8 cellular contexts compared by ENCODE assay signal in genomic region chr9:88535932-88536324, GRCh38. TPM values are rescaled to one million over a fixed set of nuclear protein-coding genes. Genes with fewer than 3 reads are reported as not detected.
DNase-seq lines count a peak whose midpoint lies in the region; ATAC-seq, FAIRE-seq and TF ChIP-seq lines count a peak whose summit lies in the region.

No MANE protein-coding gene starts in this region.

- peak overlapping the region in 1 of 2 experiments; percentile 35 for H2BK12ac ChIP-seq in mesenchymal stem cell (ENCODE audit: low read length in 2 of 2)

- H3K36me3 ChIP-seq in liver (ENCODE audit: control insufficient read depth in 4 of 4, insufficient read depth in 3 of 4, low read depth in 1 of 4, low read length in 3 of 4) (peaks cover 0 to 2% (median 0%) of the 10 kb centered on the region in 4 donors), HepG2 (replicated peaks in 1 of 2; ENCODE audit: control insufficient read depth in 1 of 2, insufficient read depth in 2 of 2, low read length in 2 of 2) (no peaks in the 10 kb centered on the region), mesenchymal stem cell (ENCODE audit: control insufficient read depth in 1 of 2, insufficient read depth in 2 of 2, low read depth in 1 of 2, low read length in 2 of 2) (peaks cover 0 to 10% of the 10 kb centered on the region in 2 experiments), vagina (no peaks in the 10 kb centered on the region)

- no peak overlapping the region for H2BK5ac ChIP-seq in mesenchymal stem cell (ENCODE audit: low read depth, low read length, poor library complexity, severe bottlenecking)

- TF ChIP-seq EP300 in HepG2 (IDR thresholded peaks at IDR 0.05; ENCODE audit: low read depth in 2 of 2, low read length in 2 of 2) (no peak), HepG2 (CRISPR knock-in tag; IDR thresholded peaks at IDR 0.05; ENCODE audit: borderline replicate concordance) (no peak)

- peaks cover 15% of the 10 kb centered on the region for H3K79me1 ChIP-seq in mesenchymal stem cell (replicated peaks; ENCODE audit: low read length, poor library complexity, severe bottlenecking)

- H3K9me3 ChIP-seq in liver (ENCODE audit: control insufficient read depth in 4 of 4, low read length in 3 of 4) = no peaks in the 10 kb centered on the region
- no peaks in the 10 kb centered on the region for H3K9me3 ChIP-seq in HepG2 (ENCODE audit: low read length)
- no peaks in the 10 kb centered on the region for H3K9me3 ChIP-seq in mesenchymal stem cell (ENCODE audit: control insufficient read depth, low read length)
- H3K9me3 ChIP-seq in vagina = no peaks in the 10 kb centered on the region

- H4K8ac ChIP-seq in mesenchymal stem cell (ENCODE audit: low read length) = peak overlapping the region; percentile 67

- H2BK15ac ChIP-seq in mesenchymal stem cell (ENCODE audit: low read depth, poor library complexity, severe bottlenecking) = peak overlapping the region; percentile 60

- TF ChIP-seq CTCF in liver (IDR thresholded peaks at IDR 0.05; ENCODE audit: low read depth, low read length, missing input control) (no peak), HepG2 (CRISPR knock-in tag; IDR thresholded peaks at IDR 0.05) (no peak), dorsolateral prefrontal cortex (IDR thresholded peaks at IDR 0.05 in 54 of 56, conservative IDR thresholded peaks at IDR 0.05 in 2 of 56; ENCODE audit: low read depth in 1 of 56, partially characterized antibody in 56 of 56) (no peak), vagina (IDR thresholded peaks at IDR 0.05) (no peak)

- H3K9ac ChIP-seq in liver (ENCODE audit: low read depth in 1 of 2, low read length in 2 of 2) (no peak overlapping the region), HepG2 (ENCODE audit: insufficient read depth, low read depth, low read length) (no peak overlapping the region), mesenchymal stem cell (ENCODE audit: low read length) (peak overlapping the region; percentile 32)

- H3K4me3 ChIP-seq in liver (ENCODE audit: low read depth in 1 of 3, low read length in 3 of 3) = peak overlapping the region in 1 of 3 donors; percentile 42
- H3K4me3 ChIP-seq in HepG2 (replicated peaks in 1 of 3; ENCODE audit: insufficient read depth in 1 of 3, low read depth in 2 of 3, low read length in 3 of 3) = no peak overlapping the region
- H3K4me3 ChIP-seq in dorsolateral prefrontal cortex = peak overlapping the region in 31 of 59 donors; percentile 26 to 68 (median 58)
- peak overlapping the region; percentile 70 to 77 for H3K4me3 ChIP-seq in mesenchymal stem cell (ENCODE audit: insufficient read depth in 1 of 2, low read depth in 1 of 2, low read length in 2 of 2)
- H3K4me3 ChIP-seq in vagina = peak overlapping the region; percentile 57 to 71

- no peak overlapping the region for H3K4ac ChIP-seq in mesenchymal stem cell (ENCODE audit: low read depth in 1 of 2, low read length in 2 of 2)

- BruUV-seq in HepG2 (replicated peaks; lab: Mats Ljungman, UMichigan) = no TSS peak

- no peak for TF ChIP-seq RAD21 in liver (IDR thresholded peaks at IDR 0.05)
- no peak for TF ChIP-seq RAD21 in HepG2 (CRISPR knock-in tag; IDR thresholded peaks at IDR 0.05)

- H2AFZ ChIP-seq in HepG2 (ENCODE audit: low read length) (no peak overlapping the region), mesenchymal stem cell (ENCODE audit: low read depth, low read length) (no peak overlapping the region)

- H2AK5ac ChIP-seq in mesenchymal stem cell (ENCODE audit: low read length, severe bottlenecking) = no peak overlapping the region

- peaks cover 0 to 7% (median 6%) of the 10 kb centered on the region in 4 donors for H3K27me3 ChIP-seq in liver (ENCODE audit: control insufficient read depth in 4 of 4, insufficient read depth in 4 of 4, low read length in 3 of 4)
- peaks cover 1 to 14% of the 10 kb centered on the region in 2 experiments; a peak in 3 of 5 replicates for H3K27me3 ChIP-seq in HepG2 (ENCODE audit: control insufficient read depth in 1 of 2, insufficient read depth in 2 of 2, low read length in 2 of 2)
- H3K27me3 ChIP-seq in dorsolateral prefrontal cortex = peaks cover 0 to 18% (median 4%) of the 10 kb centered on the region in 45 donors
- peaks cover 0 to 6% of the 10 kb centered on the region in 2 experiments for H3K27me3 ChIP-seq in mesenchymal stem cell (ENCODE audit: control insufficient read depth in 1 of 2, insufficient read depth in 1 of 2, low read length in 2 of 2)
- no peaks in the 10 kb centered on the region for H3K27me3 ChIP-seq in vagina

- WGBS in liver = 19% methylated on average over 26 of the region's 26 CpGs
- WGBS in HepG2 (ENCODE audit: low lambda C conversion rate) = 38% methylated on average over 15 of the region's 26 CpGs
- 78% methylated on average over 24 of the region's 26 CpGs for WGBS in mesenchymal stem cell

- H4K20me1 ChIP-seq in HepG2 (ENCODE audit: insufficient read depth, low read length) = no peaks in the 10 kb centered on the region

- DNase-seq in HepG2 (ENCODE audit: low spot score) = no peak
- no peak for DNase-seq in dorsolateral prefrontal cortex
- peak; percentile 21 for DNase-seq in mesenchymal stem cell
- DNase-seq in vagina (ENCODE audit: extremely low spot score in 2 of 2) = no peak
- DNase-seq in NCI-H1930 (lab: John Stamatoyannopoulos, UW) = no peak

- in situ Hi-C loops in HepG2 (cut with HindIII; ENCODE audit: extremely low pct_ligation_motif_present, low pct_unique_long_range_greater_than_20kb) = no loop called here

- no peaks in the 10 kb centered on the region for H3K79me2 ChIP-seq in HepG2 (ENCODE audit: insufficient read depth, low read length)

- CTCF ChIA-PET in HepG2 (lab: Yijun Ruan, JAX; ENCODE audit: low intra/inter-chr PET ratio, low total read pairs) = no interaction called here

- no peak for FAIRE-seq in HepG2 (lab: Jason Lieb, UNC)

- H2BK120ac ChIP-seq in mesenchymal stem cell (ENCODE audit: low read depth, low read length) = no peak overlapping the region

- no peak overlapping the region for H3K23ac ChIP-seq in mesenchymal stem cell (ENCODE audit: low read length in 2 of 2)

- no peak overlapping the region for H3K14ac ChIP-seq in mesenchymal stem cell (ENCODE audit: low read length in 2 of 2)

- ATAC-seq in HepG2 (no peak), GM18873 (IDR thresholded peaks at IDR 0.05; ENCODE audit: low FRiP score, unreplicated experiment) (no peak), GM19324 (IDR thresholded peaks at IDR 0.05; ENCODE audit: low FRiP score, unreplicated experiment) (no peak)

- H4K91ac ChIP-seq in mesenchymal stem cell (ENCODE audit: low read length) = peak overlapping the region; percentile 43

- POLR2A ChIA-PET in HepG2 (lab: Yijun Ruan, JAX) = no interaction called here

- intact Hi-C loops in HepG2 (cut with micrococcal nuclease; ENCODE audit: unreplicated experiment) (no loop called here), dorsolateral prefrontal cortex (cut with DNase I) (no loop called here), vagina (cut with DNase I) (loop anchor here (2.0 kb wide), 1 partner anchor 147 kb away; the partner anchor contains the start of gene SPIN1)

- no peak overlapping the region for H3K4me2 ChIP-seq in HepG2 (ENCODE audit: low read depth, low read length)
- H3K4me2 ChIP-seq in mesenchymal stem cell (ENCODE audit: low read length, poor library complexity, severe bottlenecking) = peak overlapping the region; percentile 92

- TF ChIP-seq POLR2A in HepG2 (IDR thresholded peaks at IDR 0.05; ENCODE audit: insufficient read depth in 1 of 2, low read depth in 2 of 2, low read length in 2 of 2) (no peak), vagina (IDR thresholded peaks at IDR 0.05) (no peak)

- H3K27ac ChIP-seq in liver (ENCODE audit: low read depth in 1 of 2, low read length in 2 of 2) (peak overlapping the region; percentile 22 to 37), HepG2 (ENCODE audit: extremely low read length, insufficient read depth, low read length) (no peak overlapping the region), dorsolateral prefrontal cortex (peak overlapping the region in 6 of 59 donors; percentile 15 to 58 (median 29)), mesenchymal stem cell (ENCODE audit: low read length, poor library complexity, severe bottlenecking) (no peak overlapping the region), vagina (peak overlapping the region; percentile 91)

- peak overlapping the region; percentile 5 to 73 for H3K18ac ChIP-seq in mesenchymal stem cell (ENCODE audit: low read depth in 1 of 2, low read length in 2 of 2)

- peaks cover 8 to 20% (median 14%) of the 10 kb centered on the region in 4 donors for H3K4me1 ChIP-seq in liver (ENCODE audit: control insufficient read depth in 4 of 4, insufficient read depth in 4 of 4, low read length in 3 of 4)
- H3K4me1 ChIP-seq in HepG2 (ENCODE audit: insufficient read depth, low read length) = peaks cover 9% of the 10 kb centered on the region
- peaks cover 39% of the 10 kb centered on the region for H3K4me1 ChIP-seq in mesenchymal stem cell (ENCODE audit: control insufficient read depth, insufficient read depth, low read depth, low read length)
- peaks cover 47% of the 10 kb centered on the region for H3K4me1 ChIP-seq in vagina

RNA-seq across cellular contexts. Expression of gene NXNL2, which starts 0.9 kb away (rescaled TPM):
- total RNA-seq in liver (under 1 TPM in 1 of 2 donors, not detected in 1; 0.09 TPM), HepG2 (2016; rRNA removed; fragmentation: Illumina TruSeq; extraction: Trizol) (not detected in 2 replicates), dorsolateral prefrontal cortex (1 to 10 TPM in 60 of 120 experiments, under 1 TPM in 47, not detected in 13; 0.39 to 2.8 (median 1.1) TPM), vagina (2.5 TPM)
- polyA plus RNA-seq in liver (under 1 TPM in 1 of 2 donors, not detected in 1; 0.14 TPM), HepG2 (2011; rRNA removed) (not detected in 2 replicates)
- not detected in 2 replicates for total RNA-seq in HepG2 (2016; cell fraction: cytosol; rRNA removed; fragmentation: Illumina TruSeq; extraction: Trizol; ENCODE audit: low read depth)
- total RNA-seq in HepG2 (2016; cell fraction: insoluble cytoplasmic fraction; rRNA removed; fragmentation: Illumina TruSeq; extraction: Trizol) = not detected in 2 replicates
- not detected in 2 replicates for total RNA-seq in HepG2 (2016; cell fraction: membrane; rRNA removed; fragmentation: Illumina TruSeq; extraction: Trizol)
- not detected in 2 replicates for total RNA-seq in HepG2 (2016; cell fraction: nucleus; rRNA removed; fragmentation: Illumina TruSeq; extraction: Trizol)
- polyA plus RNA-seq in HepG2 (2011; cell fraction: cytosol; rRNA removed) = not detected in 2 replicates
- not detected in 2 replicates for polyA plus RNA-seq in HepG2 (2011; cell fraction: nucleus; rRNA removed)
- polyA plus RNA-seq in HepG2 (2012) = not detected in 2 replicates
- not detected in 2 replicates for polyA plus RNA-seq in HepG2 (2016; cell fraction: cytosol; fragmentation: Illumina TruSeq; extraction: Trizol; ENCODE audit: low read depth)
- polyA plus RNA-seq in HepG2 (2016; cell fraction: insoluble cytoplasmic fraction; fragmentation: Illumina TruSeq; extraction: Trizol; ENCODE audit: low read depth) = not detected in 2 replicates
- polyA plus RNA-seq in HepG2 (2016; cell fraction: membrane; fragmentation: Illumina TruSeq; extraction: Trizol; ENCODE audit: low read depth) = not detected in 2 replicates
- not detected in 2 replicates for polyA plus RNA-seq in HepG2 (2016; cell fraction: nucleus; fragmentation: Illumina TruSeq; extraction: Trizol; ENCODE audit: insufficient read depth, low read depth)
- polyA minus RNA-seq in HepG2 (2011; rRNA and poly(A)+ RNA removed; ENCODE audit: low replicate concordance) = 1.3 TPM in 1 of 2 replicates, not detected in the other
- polyA minus RNA-seq in HepG2 (2011; cell fraction: cytosol; rRNA and poly(A)+ RNA removed) = not detected in 2 replicates
- not detected in 2 replicates for polyA minus RNA-seq in HepG2 (2011; cell fraction: nucleus; rRNA and poly(A)+ RNA removed)
- polyA plus RNA-seq in mesenchymal stem cell (2013, experiment 1 of 2) = 0.46 TPM
- polyA plus RNA-seq in mesenchymal stem cell (2013, experiment 2 of 2) = 0.53 TPM

Comparison
In these comparisons a context has a peak if more than half of its experiments do, and no peak if none do; other contexts are left out.
1. H3K27ac ChIP-seq: peak in liver (2 of 2) and vagina (single experiment); none in HepG2 (single experiment) and mesenchymal stem cell (single experiment).
2. H3K4me3 ChIP-seq: peak in dorsolateral prefrontal cortex (31 of 59), mesenchymal stem cell (2 of 2) and vagina (2 of 2); none in HepG2 (0 of 3).